In the genomic region with DNA sequence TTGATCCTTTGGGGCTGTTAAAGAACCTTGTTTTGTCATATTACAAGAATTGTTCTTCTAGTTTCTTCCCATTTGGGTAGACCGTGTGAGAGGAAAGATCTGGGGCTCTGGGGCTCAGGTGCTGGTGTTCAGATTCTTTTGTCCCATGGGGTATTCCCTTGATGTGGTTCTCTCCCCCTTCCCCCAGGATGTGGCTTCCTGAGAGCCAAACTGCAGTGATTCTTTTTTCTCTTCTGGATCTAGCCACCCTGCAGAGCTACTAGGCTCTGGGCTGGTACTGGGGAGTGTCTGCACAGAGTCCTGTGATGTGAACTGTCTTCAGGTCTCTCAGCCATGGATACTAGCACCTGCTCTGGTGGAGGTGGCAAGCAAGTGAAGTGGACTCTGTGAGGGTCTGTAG, we compare ENCODE assay signal across 1 cellular context.
TF ChIP-seq lines count a peak whose summit lies in the region.

No MANE protein-coding gene starts in this region.

TF ChIP-seq in WTC11, 78 proteins besides CTCF, POLR2A, EP300 and RAD21 (continued from another document):
- TF ChIP-seq, protein P1, sequence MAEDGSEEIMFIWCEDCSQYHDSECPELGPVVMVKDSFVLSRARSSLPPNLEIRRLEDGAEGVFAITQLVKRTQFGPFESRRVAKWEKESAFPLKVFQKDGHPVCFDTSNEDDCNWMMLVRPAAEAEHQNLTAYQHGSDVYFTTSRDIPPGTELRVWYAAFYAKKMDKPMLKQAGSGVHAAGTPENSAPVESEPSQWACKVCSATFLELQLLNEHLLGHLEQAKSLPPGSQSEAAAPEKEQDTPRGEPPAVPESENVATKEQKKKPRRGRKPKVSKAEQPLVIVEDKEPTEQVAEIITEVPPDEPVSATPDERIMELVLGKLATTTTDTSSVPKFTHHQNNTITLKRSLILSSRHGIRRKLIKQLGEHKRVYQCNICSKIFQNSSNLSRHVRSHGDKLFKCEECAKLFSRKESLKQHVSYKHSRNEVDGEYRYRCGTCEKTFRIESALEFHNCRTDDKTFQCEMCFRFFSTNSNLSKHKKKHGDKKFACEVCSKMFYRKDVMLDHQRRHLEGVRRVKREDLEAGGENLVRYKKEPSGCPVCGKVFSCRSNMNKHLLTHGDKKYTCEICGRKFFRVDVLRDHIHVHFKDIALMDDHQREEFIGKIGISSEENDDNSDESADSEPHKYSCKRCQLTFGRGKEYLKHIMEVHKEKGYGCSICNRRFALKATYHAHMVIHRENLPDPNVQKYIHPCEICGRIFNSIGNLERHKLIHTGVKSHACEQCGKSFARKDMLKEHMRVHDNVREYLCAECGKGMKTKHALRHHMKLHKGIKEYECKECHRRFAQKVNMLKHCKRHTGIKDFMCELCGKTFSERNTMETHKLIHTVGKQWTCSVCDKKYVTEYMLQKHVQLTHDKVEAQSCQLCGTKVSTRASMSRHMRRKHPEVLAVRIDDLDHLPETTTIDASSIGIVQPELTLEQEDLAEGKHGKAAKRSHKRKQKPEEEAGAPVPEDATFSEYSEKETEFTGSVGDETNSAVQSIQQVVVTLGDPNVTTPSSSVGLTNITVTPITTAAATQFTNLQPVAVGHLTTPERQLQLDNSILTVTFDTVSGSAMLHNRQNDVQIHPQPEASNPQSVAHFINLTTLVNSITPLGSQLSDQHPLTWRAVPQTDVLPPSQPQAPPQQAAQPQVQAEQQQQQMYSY (CRISPR knock-in tag; IDR thresholded peaks at IDR 0.05): no peak
- TF ChIP-seq ATF2 (CRISPR knock-in tag; IDR thresholded peaks at IDR 0.05; ENCODE audit: borderline replicate concordance, low read depth) (no peak), HMGXB4 (CRISPR knock-in tag; IDR thresholded peaks at IDR 0.05) (no peak), PRRX2 (CRISPR knock-in tag; IDR thresholded peaks at IDR 0.05) (no peak), HMGA2 (CRISPR knock-in tag; IDR thresholded peaks at IDR 0.05) (no peak), ZNF219 (CRISPR knock-in tag; IDR thresholded peaks at IDR 0.05; ENCODE audit: borderline replicate concordance) (no peak)
TF ChIP-seq in WTC11: peak in this region for 0.
